Comparison of ENCODE assay signal across 8 cellular contexts in the genomic region with DNA sequence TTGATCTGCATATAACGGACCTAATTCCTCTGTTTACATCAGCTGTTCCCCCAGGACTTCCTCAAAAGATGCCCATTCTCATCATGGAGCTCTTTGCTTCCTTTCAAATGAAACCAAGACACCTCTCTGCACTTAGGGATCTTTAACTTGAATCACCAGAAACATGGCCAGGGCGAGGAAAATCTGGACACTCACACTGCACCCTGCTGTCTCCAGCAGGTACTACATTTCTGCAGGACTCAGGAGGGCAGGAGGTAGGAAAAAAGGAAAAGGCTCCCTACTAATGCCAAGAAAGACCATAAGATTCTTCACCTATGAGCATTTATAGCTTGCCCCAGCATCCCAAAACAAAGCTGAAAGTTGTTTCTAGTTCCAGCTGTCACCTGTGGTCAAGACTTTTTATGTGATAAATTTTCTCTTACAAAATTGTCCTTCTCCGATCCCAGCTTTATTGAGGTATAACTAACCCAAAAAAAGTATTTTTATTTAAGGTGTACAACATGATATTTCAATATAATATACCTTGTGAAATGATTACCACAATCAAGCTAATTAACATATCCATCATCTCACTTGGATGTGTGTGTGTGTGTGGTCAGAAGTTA.
DNase-seq lines count a peak whose midpoint lies in the region; ATAC-seq and TF ChIP-seq lines count a peak whose summit lies in the region.

No MANE protein-coding gene starts in this region.

- no peaks in the 10 kb centered on the region for H3K79me2 ChIP-seq in GM23338 (replicated peaks; ENCODE audit: insufficient read depth)

- H3F3A ChIP-seq in GM23338 (replicated peaks; ENCODE audit: low read depth) = no peaks in the 10 kb centered on the region

- intact Hi-C loops in right lobe of liver (cut with DNase I) (loop anchor here in 1 of 2 donors (5.0 kb wide), 1 partner anchor 486 kb away; no protein-coding TSS in a partner anchor), tibial artery (cut with DNase I; ENCODE audit: low total_unique reads) (loop anchor here (2.0 kb wide), 1 partner anchor 487 kb away; no protein-coding TSS in a partner anchor)

- no peaks in the 10 kb centered on the region for H3K36me3 Mint-ChIP-seq in GM23338 (ENCODE audit: low read depth)

- no peaks in the 10 kb centered on the region for H3K9me3 Mint-ChIP-seq in GM23338

- H3K27ac ChIP-seq in GM23338 (ENCODE audit: low read depth) = no peak overlapping the region
- H3K27ac ChIP-seq in coronary artery = no peak overlapping the region
- no peak overlapping the region for H3K27ac ChIP-seq in right lobe of liver
- H3K27ac ChIP-seq in tibial artery = no peak overlapping the region

- H3K27me3 ChIP-seq in GM23338 (ENCODE audit: insufficient read depth) = no peaks in the 10 kb centered on the region
- H3K27me3 ChIP-seq in right lobe of liver = no peaks in the 10 kb centered on the region
- H3K27me3 ChIP-seq in tibial artery = no peaks in the 10 kb centered on the region

- peaks cover 15% of the 10 kb centered on the region for H3K4me1 ChIP-seq in GM23338 (ENCODE audit: insufficient read depth)
- peaks cover 0 to 3% (median 0%) of the 10 kb centered on the region in 4 donors for H3K4me1 ChIP-seq in right lobe of liver
- H3K4me1 ChIP-seq in tibial artery = no peaks in the 10 kb centered on the region

- no peaks in the 10 kb centered on the region for H4K20me1 ChIP-seq in GM23338 (replicated peaks; ENCODE audit: insufficient read depth)

- H3K27me3 Mint-ChIP-seq in GM23338 (ENCODE audit: insufficient read depth, low read depth, poor library complexity) = no peaks in the 10 kb centered on the region

- ATAC-seq in GM23338 (peak; percentile 91), right lobe of liver (peak; percentile 92 to 97 (median 94)), GM19351 (IDR thresholded peaks at IDR 0.05; ENCODE audit: unreplicated experiment) (no peak)

- 43% methylated on average over 3 of the region's 3 CpGs for WGBS in right lobe of liver (ENCODE audit: insufficient coverage, low coverage, low lambda C conversion rate, missing lambda C conversion rate)

- H3K4me3 Mint-ChIP-seq in GM23338 = no peak overlapping the region

- H3K4me2 ChIP-seq in GM23338 = no peak overlapping the region

- no peaks in the 10 kb centered on the region; the same call in 1 of the 2 replicates for H3K9me2 ChIP-seq in GM23338 (ENCODE audit: insufficient read depth)

- DNase-seq in COLO668 (lab: John Stamatoyannopoulos, UW; ENCODE audit: unreplicated experiment) (peak; percentile 26), GM23338 (ENCODE audit: low spot score) (peak; percentile 74), RPMI8226 (peak; percentile 28), coronary artery (ENCODE audit: low spot score) (no peak), right lobe of liver (peak in 2 of 3 donors; percentile 36 to 48), tibial artery (peak in 1 of 2 donors; percentile 43), NCI-H510A treated with DMSO at 0.1 percent for 48 hours (lab: John Stamatoyannopoulos, UW) (no peak)

- H3K27ac Mint-ChIP-seq in GM23338 = no peak overlapping the region

- no peak overlapping the region for H2AFZ ChIP-seq in GM23338

- H3K4me3 ChIP-seq in GM23338 (no peak overlapping the region), coronary artery (no peak overlapping the region), right lobe of liver (no peak overlapping the region), tibial artery (no peak overlapping the region)

- H3K36me3 ChIP-seq in GM23338 (ENCODE audit: insufficient read depth) = no peaks in the 10 kb centered on the region
- no peaks in the 10 kb centered on the region for H3K36me3 ChIP-seq in right lobe of liver
- no peaks in the 10 kb centered on the region for H3K36me3 ChIP-seq in tibial artery

- no peak for TF ChIP-seq POLR2A in right lobe of liver (IDR thresholded peaks at IDR 0.05)

- TF ChIP-seq CTCF in GM23338 (conservative IDR thresholded peaks at IDR 0.05; ENCODE audit: low read depth in 2 of 2) (peak; percentile 81 to 84), coronary artery (IDR thresholded peaks at IDR 0.05) (peak; percentile 40), right lobe of liver (IDR thresholded peaks at IDR 0.05) (peak; percentile 75 to 81 (median 78)), tibial artery (IDR thresholded peaks at IDR 0.05) (peak; percentile 73 to 74)

- peaks cover 22% of the 10 kb centered on the region for H3K4me1 Mint-ChIP-seq in GM23338

- H3K9me3 ChIP-seq in right lobe of liver (no peaks in the 10 kb centered on the region), tibial artery (no peaks in the 10 kb centered on the region)

TF ChIP-seq in GM23338, 12 proteins besides CTCF, POLR2A, EP300 and RAD21 (continues in another document):
- TF ChIP-seq EZH2 (IDR thresholded peaks at IDR 0.05; ENCODE audit: low read depth, unreplicated experiment) (no peak), CREB1 (CRISPR knock-in tag; IDR thresholded peaks at IDR 0.05; ENCODE audit: low read depth) (no peak), ZNF114 (CRISPR knock-in tag; IDR thresholded peaks at IDR 0.05) (no peak), STAT1 (IDR thresholded peaks at IDR 0.05; ENCODE audit: unreplicated experiment) (no peak), ZNF331 (CRISPR knock-in tag; IDR thresholded peaks at IDR 0.05; ENCODE audit: low read depth) (no peak)
- TF ChIP-seq, protein P1, sequence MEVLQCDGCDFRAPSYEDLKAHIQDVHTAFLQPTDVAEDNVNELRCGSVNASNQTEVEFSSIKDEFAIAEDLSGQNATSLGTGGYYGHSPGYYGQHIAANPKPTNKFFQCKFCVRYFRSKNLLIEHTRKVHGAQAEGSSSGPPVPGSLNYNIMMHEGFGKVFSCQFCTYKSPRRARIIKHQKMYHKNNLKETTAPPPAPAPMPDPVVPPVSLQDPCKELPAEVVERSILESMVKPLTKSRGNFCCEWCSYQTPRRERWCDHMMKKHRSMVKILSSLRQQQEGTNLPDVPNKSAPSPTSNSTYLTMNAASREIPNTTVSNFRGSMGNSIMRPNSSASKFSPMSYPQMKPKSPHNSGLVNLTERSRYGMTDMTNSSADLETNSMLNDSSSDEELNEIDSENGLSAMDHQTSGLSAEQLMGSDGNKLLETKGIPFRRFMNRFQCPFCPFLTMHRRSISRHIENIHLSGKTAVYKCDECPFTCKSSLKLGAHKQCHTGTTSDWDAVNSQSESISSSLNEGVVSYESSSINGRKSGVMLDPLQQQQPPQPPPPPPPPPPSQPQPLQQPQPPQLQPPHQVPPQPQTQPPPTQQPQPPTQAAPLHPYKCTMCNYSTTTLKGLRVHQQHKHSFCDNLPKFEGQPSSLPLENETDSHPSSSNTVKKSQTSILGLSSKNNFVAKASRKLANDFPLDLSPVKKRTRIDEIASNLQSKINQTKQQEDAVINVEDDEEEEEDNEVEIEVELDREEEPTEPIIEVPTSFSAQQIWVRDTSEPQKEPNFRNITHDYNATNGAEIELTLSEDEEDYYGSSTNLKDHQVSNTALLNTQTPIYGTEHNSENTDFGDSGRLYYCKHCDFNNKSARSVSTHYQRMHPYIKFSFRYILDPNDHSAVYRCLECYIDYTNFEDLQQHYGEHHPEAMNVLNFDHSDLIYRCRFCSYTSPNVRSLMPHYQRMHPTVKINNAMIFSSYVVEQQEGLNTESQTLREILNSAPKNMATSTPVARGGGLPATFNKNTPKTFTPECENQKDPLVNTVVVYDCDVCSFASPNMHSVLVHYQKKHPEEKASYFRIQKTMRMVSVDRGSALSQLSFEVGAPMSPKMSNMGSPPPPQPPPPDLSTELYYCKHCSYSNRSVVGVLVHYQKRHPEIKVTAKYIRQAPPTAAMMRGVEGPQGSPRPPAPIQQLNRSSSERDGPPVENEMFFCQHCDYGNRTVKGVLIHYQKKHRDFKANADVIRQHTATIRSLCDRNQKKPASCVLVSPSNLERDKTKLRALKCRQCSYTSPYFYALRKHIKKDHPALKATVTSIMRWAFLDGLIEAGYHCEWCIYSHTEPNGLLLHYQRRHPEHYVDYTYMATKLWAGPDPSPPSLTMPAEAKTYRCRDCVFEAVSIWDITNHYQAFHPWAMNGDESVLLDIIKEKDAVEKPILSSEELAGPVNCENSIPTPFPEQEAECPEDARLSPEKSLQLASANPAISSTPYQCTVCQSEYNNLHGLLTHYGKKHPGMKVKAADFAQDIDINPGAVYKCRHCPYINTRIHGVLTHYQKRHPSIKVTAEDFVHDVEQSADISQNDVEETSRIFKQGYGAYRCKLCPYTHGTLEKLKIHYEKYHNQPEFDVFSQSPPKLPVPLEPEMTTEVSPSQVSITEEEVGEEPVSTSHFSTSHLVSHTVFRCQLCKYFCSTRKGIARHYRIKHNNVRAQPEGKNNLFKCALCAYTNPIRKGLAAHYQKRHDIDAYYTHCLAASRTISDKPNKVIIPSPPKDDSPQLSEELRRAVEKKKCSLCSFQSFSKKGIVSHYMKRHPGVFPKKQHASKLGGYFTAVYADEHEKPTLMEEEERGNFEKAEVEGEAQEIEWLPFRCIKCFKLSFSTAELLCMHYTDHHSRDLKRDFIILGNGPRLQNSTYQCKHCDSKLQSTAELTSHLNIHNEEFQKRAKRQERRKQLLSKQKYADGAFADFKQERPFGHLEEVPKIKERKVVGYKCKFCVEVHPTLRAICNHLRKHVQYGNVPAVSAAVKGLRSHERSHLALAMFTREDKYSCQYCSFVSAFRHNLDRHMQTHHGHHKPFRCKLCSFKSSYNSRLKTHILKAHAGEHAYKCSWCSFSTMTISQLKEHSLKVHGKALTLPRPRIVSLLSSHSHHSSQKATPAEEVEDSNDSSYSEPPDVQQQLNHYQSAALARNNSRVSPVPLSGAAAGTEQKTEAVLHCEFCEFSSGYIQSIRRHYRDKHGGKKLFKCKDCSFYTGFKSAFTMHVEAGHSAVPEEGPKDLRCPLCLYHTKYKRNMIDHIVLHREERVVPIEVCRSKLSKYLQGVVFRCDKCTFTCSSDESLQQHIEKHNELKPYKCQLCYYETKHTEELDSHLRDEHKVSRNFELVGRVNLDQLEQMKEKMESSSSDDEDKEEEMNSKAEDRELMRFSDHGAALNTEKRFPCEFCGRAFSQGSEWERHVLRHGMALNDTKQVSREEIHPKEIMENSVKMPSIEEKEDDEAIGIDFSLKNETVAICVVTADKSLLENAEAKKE (CRISPR knock-in tag; IDR thresholded peaks at IDR 0.05) = no peak

Comparison
In these comparisons a context has a peak if more than half of its experiments do, and no peak if none do; other contexts are left out.
1. DNase-seq: peak in COLO668 (single experiment), GM23338 (single experiment), RPMI8226 (single experiment) and right lobe of liver (2 of 3); none in coronary artery (single experiment) and NCI-H510A treated with DMSO at 0.1 percent for 48 hours (single experiment).
2. Peak in every context shown above with its lines, with median percentiles within 50 percentile points of each other: CTCF ChIP-seq.